In genomic region chrX:38880460-38880859, GRCh38 we compare ENCODE assay signal across 9 cellular contexts.
A peak's percentile ranks its signal among the peaks of the same experiment; 100 is the strongest.
DNase-seq lines count a peak whose midpoint lies in the region; ATAC-seq, FAIRE-seq and TF ChIP-seq lines count a peak whose summit lies in the region.
"Had no signal": no experiment of that assay in that cellular context is flagged by ENCODE, and none has a peak within 500 bp of the region (broad histone marks: within the 10 kb centered on the region; RNA-seq: fewer than 3 reads in every experiment).

No MANE protein-coding gene starts in this region.

- H3K27ac Mint-ChIP-seq in activated B cell treated with CpG ODN at 0.5 μM for 24 hours (peak overlapping the region; percentile 84), T-cell (peak overlapping the region in 1 of 2 donors; percentile 79)
- H3K27ac Mint-ChIP-seq in CD4-positive, alpha-beta memory T cell: peak overlapping the region in 3 of 7 donors; percentile 6 to 41 (median 38)

- no peaks in the 10 kb centered on the region for H4K20me1 ChIP-seq in HepG2 (ENCODE audit: insufficient read depth, low read length)

- FAIRE-seq in GM18507 (lab: Jason Lieb, UNC) (peak; percentile 12), HepG2 (lab: Jason Lieb, UNC) (no peak)

- CTCF ChIA-PET in activated B cell treated with CpG ODN at 0.5 μM for 24 hours (lab: Charles Lee): interaction anchor here (1.0 kb wide), 1 partner anchor 76 kb away, joined by 3 read pairs; no protein-coding TSS in a partner anchor
- CTCF ChIA-PET in HepG2 (lab: Yijun Ruan, JAX; ENCODE audit: low intra/inter-chr PET ratio, low total read pairs): no interaction called here
- CTCF ChIA-PET in T-cell (lab: Charles Lee): no interaction called here
- CTCF ChIA-PET in CD4-positive, alpha-beta memory T cell (lab: Charles Lee; ENCODE audit: partially characterized antibody): interaction anchor here (1.3 to 1.5 kb wide), 3 partner anchors 73 to 112 kb away, joined by 3 to 4 read pairs (median 4); no protein-coding TSS in a partner anchor

- in situ Hi-C loops in HepG2 (cut with HindIII; ENCODE audit: extremely low pct_ligation_motif_present, low pct_unique_long_range_greater_than_20kb): no loop called here

- WGBS in HepG2 (ENCODE audit: low lambda C conversion rate): 0% methylated on average over 2 of the region's 2 CpGs

- no peak overlapping the region for H3K4me3 ChIP-seq in HepG2 (replicated peaks in 1 of 3; ENCODE audit: insufficient read depth in 1 of 3, low read depth in 2 of 3, low read length in 3 of 3)
- H3K4me3 ChIP-seq in CD4-positive, alpha-beta memory T cell (ENCODE audit: low read length in 2 of 2): no peak overlapping the region

- H3K4me3 Mint-ChIP-seq in activated B cell treated with CpG ODN at 0.5 μM for 24 hours: peak overlapping the region; percentile 58
- H3K4me3 Mint-ChIP-seq in T-cell: peak overlapping the region in 1 of 3 donors; percentile 41
- H3K4me3 Mint-ChIP-seq in CD4-positive, alpha-beta memory T cell: peak overlapping the region in 3 of 8 donors; percentile 37 to 45 (median 38)

- no peak for TF ChIP-seq EP300 in HepG2 (IDR thresholded peaks at IDR 0.05; ENCODE audit: low read depth in 2 of 2, low read length in 2 of 2)
- no peak for TF ChIP-seq EP300 in HepG2 (CRISPR knock-in tag; IDR thresholded peaks at IDR 0.05; ENCODE audit: borderline replicate concordance)

- TF ChIP-seq POLR2A in HepG2 (IDR thresholded peaks at IDR 0.05; ENCODE audit: insufficient read depth in 1 of 2, low read depth in 2 of 2, low read length in 2 of 2): no peak

- H3K27ac ChIP-seq in HepG2 (ENCODE audit: extremely low read length, insufficient read depth, low read length): no peak overlapping the region
- no peak overlapping the region for H3K27ac ChIP-seq in CD4-positive, alpha-beta memory T cell (ENCODE audit: low read depth, low read length)

- peak; percentile 7 for DNase-seq in AG08396 (ENCODE audit: low spot score)
- DNase-seq in GM18507 (ENCODE audit: extremely low spot score, insufficient read length, low read depth): no peak
- no peak for DNase-seq in activated B cell treated with CpG ODN at 0.5 μM for 24 hours
- DNase-seq in HepG2 (ENCODE audit: low spot score): peak; percentile 2
- no peak for DNase-seq in T-cell
- no peak for DNase-seq in CD4-positive, alpha-beta memory T cell
- DNase-seq in KG1 (lab: John Stamatoyannopoulos, UW): no peak
- DNase-seq in GM19238 (ENCODE audit: insufficient read length, low spot score): no peak
- DNase-seq: activated CD8-positive, alpha-beta memory T cell treated with anti-CD3 and anti-CD28 coated beads, Interleukin-2, amount 50 U/mL, for 48 hours had no signal

- intact Hi-C loops in activated B cell treated with CpG ODN at 0.5 μM for 24 hours (cut with micrococcal nuclease) (loop anchor here (10.0 kb wide), 1 partner anchor 84 kb away; no protein-coding TSS in a partner anchor), HepG2 (cut with micrococcal nuclease; ENCODE audit: unreplicated experiment) (no loop called here)
- intact Hi-C loops in CD4-positive, alpha-beta memory T cell (cut with micrococcal nuclease): no loop called here

- H3K27me3 Mint-ChIP-seq in activated B cell treated with CpG ODN at 0.5 μM for 24 hours: no peaks in the 10 kb centered on the region
- H3K27me3 Mint-ChIP-seq in T-cell: no peaks in the 10 kb centered on the region
- H3K27me3 Mint-ChIP-seq in CD4-positive, alpha-beta memory T cell: no peaks in the 10 kb centered on the region

- no peaks in the 10 kb centered on the region for H3K79me2 ChIP-seq in HepG2 (ENCODE audit: insufficient read depth, low read length)

- H3K9me3 Mint-ChIP-seq in activated B cell treated with CpG ODN at 0.5 μM for 24 hours (peaks cover 2% of the 10 kb centered on the region), T-cell (no peaks in the 10 kb centered on the region)
- peaks cover 0 to 3% (median 0%) of the 10 kb centered on the region in 8 donors for H3K9me3 Mint-ChIP-seq in CD4-positive, alpha-beta memory T cell

- TF ChIP-seq RAD21 in HepG2 (CRISPR knock-in tag; IDR thresholded peaks at IDR 0.05): no peak

- H3K9ac ChIP-seq in HepG2 (ENCODE audit: insufficient read depth, low read depth, low read length): no peak overlapping the region

- H2AFZ ChIP-seq in HepG2 (ENCODE audit: low read length): no peak overlapping the region

- no peak overlapping the region for H3K4me2 ChIP-seq in HepG2 (ENCODE audit: low read depth, low read length)

- H3K4me1 ChIP-seq in HepG2 (ENCODE audit: insufficient read depth, low read length): no peaks in the 10 kb centered on the region
- H3K4me1 ChIP-seq in CD4-positive, alpha-beta memory T cell (ENCODE audit: insufficient read depth, low read length): peaks cover 18% of the 10 kb centered on the region

- H3K4me1 Mint-ChIP-seq in activated B cell treated with CpG ODN at 0.5 μM for 24 hours (peaks cover 44% of the 10 kb centered on the region), T-cell (peaks cover 16 to 26% (median 20%) of the 10 kb centered on the region in 3 donors)
- peaks cover 12 to 22% (median 16%) of the 10 kb centered on the region in 4 donors for H3K4me1 Mint-ChIP-seq in CD4-positive, alpha-beta memory T cell

- BruUV-seq in HepG2 (replicated peaks; lab: Mats Ljungman, UMichigan): no TSS peak

- H3K36me3 Mint-ChIP-seq in activated B cell treated with CpG ODN at 0.5 μM for 24 hours (ENCODE audit: low read depth) (no peaks in the 10 kb centered on the region), T-cell (no peaks in the 10 kb centered on the region)
- no peaks in the 10 kb centered on the region for H3K36me3 Mint-ChIP-seq in CD4-positive, alpha-beta memory T cell

- H3K27me3 ChIP-seq in HepG2 (ENCODE audit: control insufficient read depth in 1 of 2, insufficient read depth in 2 of 2, low read length in 2 of 2): no peaks in the 10 kb centered on the region
- no peaks in the 10 kb centered on the region for H3K27me3 ChIP-seq in CD4-positive, alpha-beta memory T cell (ENCODE audit: insufficient read depth, low read length)

- H3K9me3 ChIP-seq in HepG2 (ENCODE audit: low read length): no peaks in the 10 kb centered on the region
- H3K9me3 ChIP-seq in CD4-positive, alpha-beta memory T cell (ENCODE audit: control insufficient read depth in 1 of 2, low read length in 2 of 2): no peaks in the 10 kb centered on the region

- POLR2A ChIA-PET in activated B cell treated with CpG ODN at 0.5 μM for 24 hours (lab: Charles Lee): interaction anchor here (0.7 to 7.0 kb wide), 6 partner anchors 12 to 320 kb away, joined by 4 to 105 read pairs (median 6); partner anchors contain the start of gene MID1IP1
- POLR2A ChIA-PET in HepG2 (lab: Yijun Ruan, JAX): interaction anchor here (1.8 kb wide), 1 partner anchor 73 kb away, joined by 3 read pairs; no protein-coding TSS in a partner anchor
- POLR2A ChIA-PET in T-cell (lab: Charles Lee): interaction anchor here in 1 of 2 donors (0.6 kb wide), 1 partner anchor 25 kb away, joined by 3 read pairs; no protein-coding TSS in a partner anchor
- POLR2A ChIA-PET in CD4-positive, alpha-beta memory T cell (lab: Charles Lee; ENCODE audit: partially characterized antibody): interaction anchor here (0.6 to 2.7 kb wide), 3 partner anchors 64 to 78 kb away, joined by 3 to 28 read pairs (median 11); no protein-coding TSS in a partner anchor

- no peak for ATAC-seq in activated B cell treated with CpG ODN at 0.5 μM for 24 hours (ENCODE audit: low read depth)
- peak; percentile 61; the same call in 2 of the 3 replicates for ATAC-seq in HepG2
- no peak for ATAC-seq in T-cell (replicated peaks in 1 of 4)

- TF ChIP-seq CTCF in activated B cell treated with CpG ODN at 0.5 μM for 24 hours (IDR thresholded peaks at IDR 0.05) (no peak), HepG2 (CRISPR knock-in tag; IDR thresholded peaks at IDR 0.05) (no peak)

- no peaks in the 10 kb centered on the region for H3K36me3 ChIP-seq in HepG2 (replicated peaks in 1 of 2; ENCODE audit: control insufficient read depth in 1 of 2, insufficient read depth in 2 of 2, low read length in 2 of 2)
- no peaks in the 10 kb centered on the region for H3K36me3 ChIP-seq in CD4-positive, alpha-beta memory T cell (ENCODE audit: insufficient read depth, low read length)

TF ChIP-seq in HepG2, 621 proteins besides CTCF, POLR2A, EP300 and RAD21:
- TF ChIP-seq ELF3 (CRISPR knock-in tag; IDR thresholded peaks at IDR 0.05): peak; percentile 24; the same call in 1 of the 2 replicates
- 0 out of 2 replicates have a peak, but pooled peaks have one; percentile 32 for TF ChIP-seq ZNF143 (CRISPR knock-in tag; IDR thresholded peaks at IDR 0.05)
- no peak for TF ChIP-seq KDM4B (CRISPR knock-in tag; IDR thresholded peaks at IDR 0.05)
- no peak for TF ChIP-seq ZNF12 (CRISPR knock-in tag; IDR thresholded peaks at IDR 0.05)
- TF ChIP-seq FOSL2 (CRISPR knock-in tag; IDR thresholded peaks at IDR 0.05): peak; percentile 60

Comparison
In these comparisons a context has a peak if more than half of its experiments do, and no peak if none do; other contexts are left out.
1. DNase-seq: peak in AG08396 (single experiment) and HepG2 (single experiment); none in GM18507 (single experiment), activated B cell treated with CpG ODN at 0.5 μM for 24 hours (single experiment), T-cell (0 of 34), CD4-positive, alpha-beta memory T cell (0 of 5), KG1 (single experiment) and GM19238 (single experiment).
2. CTCF ChIA-PET loops: an anchor here in activated B cell treated with CpG ODN at 0.5 μM for 24 hours (1.0 kb wide) and CD4-positive, alpha-beta memory T cell (1.3 to 1.5 kb wide); none called in HepG2 and T-cell.